ENCODE assay signal across 1 cellular context in the genomic region with DNA sequence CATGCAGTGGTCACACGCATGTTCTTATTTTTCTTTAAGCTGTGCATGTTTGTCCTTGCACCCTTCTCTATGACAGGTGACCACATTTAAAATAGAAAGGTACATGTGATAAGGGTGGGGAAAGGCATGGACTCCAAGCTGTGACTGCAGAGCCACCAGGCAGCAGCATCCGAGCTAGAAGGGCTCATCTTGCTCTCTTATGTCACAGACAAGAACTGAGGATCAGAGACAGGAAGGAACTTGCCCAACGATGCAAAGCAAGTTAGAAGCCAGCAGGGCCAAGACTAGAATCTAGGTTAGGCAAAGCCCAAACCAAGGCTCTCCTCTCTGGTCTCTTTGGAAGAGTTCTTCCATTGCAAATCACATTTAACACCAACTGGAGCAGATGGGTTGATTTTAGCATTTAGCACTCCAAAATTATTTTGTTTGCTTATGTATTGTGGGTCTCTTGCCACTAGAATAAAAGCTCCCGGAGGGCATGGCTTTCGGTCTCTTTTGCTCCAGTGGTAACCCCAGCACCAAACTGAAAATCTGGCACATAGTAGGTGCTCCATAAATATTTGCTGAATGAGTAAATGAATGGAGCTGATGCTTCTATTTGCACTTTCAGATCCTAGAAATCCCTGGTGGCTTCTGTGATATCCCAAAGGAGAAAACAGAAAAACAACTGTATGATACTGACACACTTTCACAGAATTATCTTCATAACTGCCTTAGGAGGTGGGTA.
TF ChIP-seq lines count a peak whose summit lies in the region.

No MANE protein-coding gene starts in this region.

TF ChIP-seq in HepG2, 621 proteins besides CTCF, POLR2A, EP300 and RAD21 (continued from another document):
- TF ChIP-seq ZNF234 (CRISPR knock-in tag; conservative IDR thresholded peaks at IDR 0.05) = no peak
- TF ChIP-seq RNF2 (conservative IDR thresholded peaks at IDR 0.05; ENCODE audit: low read depth) = no peak
- no peak for TF ChIP-seq BHLHE40 (IDR thresholded peaks at IDR 0.05; ENCODE audit: low read length)
- no peak for TF ChIP-seq ZSCAN30 (CRISPR knock-in tag; IDR thresholded peaks at IDR 0.05)
- no peak for TF ChIP-seq HDAC1 (CRISPR knock-in tag; IDR thresholded peaks at IDR 0.05)
- peak; percentile 63; the same call in 1 of the 2 replicates for TF ChIP-seq ZNF768 (CRISPR knock-in tag; IDR thresholded peaks at IDR 0.05)
- no peak for TF ChIP-seq NFATC3 (CRISPR knock-in tag; IDR thresholded peaks at IDR 0.05)
- TF ChIP-seq ZKSCAN1 (IDR thresholded peaks at IDR 0.05; ENCODE audit: low read length) = peak; percentile 64; the same call in 1 of the 2 replicates
- no peak for TF ChIP-seq KDM1A (CRISPR knock-in tag; IDR thresholded peaks at IDR 0.05)
- TF ChIP-seq, protein P1, sequence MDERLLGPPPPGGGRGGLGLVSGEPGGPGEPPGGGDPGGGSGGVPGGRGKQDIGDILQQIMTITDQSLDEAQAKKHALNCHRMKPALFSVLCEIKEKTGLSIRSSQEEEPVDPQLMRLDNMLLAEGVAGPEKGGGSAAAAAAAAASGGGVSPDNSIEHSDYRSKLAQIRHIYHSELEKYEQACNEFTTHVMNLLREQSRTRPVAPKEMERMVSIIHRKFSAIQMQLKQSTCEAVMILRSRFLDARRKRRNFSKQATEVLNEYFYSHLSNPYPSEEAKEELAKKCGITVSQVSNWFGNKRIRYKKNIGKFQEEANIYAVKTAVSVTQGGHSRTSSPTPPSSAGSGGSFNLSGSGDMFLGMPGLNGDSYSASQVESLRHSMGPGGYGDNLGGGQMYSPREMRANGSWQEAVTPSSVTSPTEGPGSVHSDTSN (CRISPR knock-in tag; IDR thresholded peaks at IDR 0.05) = no peak
